In genomic region chr1:184930232-184930631, GRCh38 we compare ENCODE assay signal across 12 cellular contexts. TPM values are rescaled to one million over a fixed set of nuclear protein-coding genes. Genes with fewer than 3 reads are reported as not detected.
DNase-seq lines count a peak whose midpoint lies in the region; ATAC-seq and TF ChIP-seq lines count a peak whose summit lies in the region.
"Had no signal": no experiment of that assay in that cellular context is flagged by ENCODE, and none has a peak within 500 bp of the region (broad histone marks: within the 10 kb centered on the region; RNA-seq: fewer than 3 reads in every experiment).

No MANE protein-coding gene starts in this region.

- DNase-seq in DMS153 (lab: John Stamatoyannopoulos, UW) (peak; percentile 95), LoVo (ENCODE audit: low spot score) (peak; percentile 5), NCI-H748 treated with DMSO at 0.1 percent for 48 hours (lab: John Stamatoyannopoulos, UW) (peak; percentile 77), esophagus squamous epithelium (lab: John Stamatoyannopoulos, UW) (no peak), transverse colon (no peak), RWPE1 (ENCODE audit: low spot score) (no peak)
- no peak for DNase-seq in stimulated activated naive CD8-positive, alpha-beta T cell treated with anti-CD3 and anti-CD28 coated beads, Interleukin-15, amount 100 ng/mL, for 72 hours
- DNase-seq: activated CD4-positive, alpha-beta T cell treated with anti-CD3 and anti-CD28 coated beads for 36 hours; HFFc6; NCI-H1048 had no signal

- H3K4me1 ChIP-seq in esophagus squamous epithelium (peaks cover 0 to 42% (median 10%) of the 10 kb centered on the region in 3 donors), transverse colon (peaks cover 0 to 12% (median 9%) of the 10 kb centered on the region in 4 donors)

- H3K27ac ChIP-seq in esophagus squamous epithelium (peak overlapping the region; percentile 12 to 67 (median 50)), transverse colon (no peak overlapping the region), RWPE1 (no peak overlapping the region)

- intact Hi-C loops in esophagus squamous epithelium (cut with DNase I) = no loop called here
- intact Hi-C loops in transverse colon (cut with DNase I; ENCODE audit: low total_unique reads) = no loop called here

- no peak overlapping the region for H3K4me3 Mint-ChIP-seq in stimulated activated naive CD8-positive, alpha-beta T cell treated with anti-CD3 and anti-CD28 coated beads, Interleukin-15, amount 100 ng/mL, for 72 hours
- H3K4me3 Mint-ChIP-seq: activated CD4-positive, alpha-beta T cell treated with anti-CD3 and anti-CD28 coated beads for 36 hours; HFFc6; mesothelial cell of epicardium had no signal

- H3K4me1 Mint-ChIP-seq in stimulated activated naive CD8-positive, alpha-beta T cell treated with anti-CD3 and anti-CD28 coated beads, Interleukin-15, amount 100 ng/mL, for 72 hours = no peaks in the 10 kb centered on the region
- H3K4me1 Mint-ChIP-seq: mesothelial cell of epicardium had no signal

- H3K27me3 ChIP-seq in esophagus squamous epithelium (no peaks in the 10 kb centered on the region), transverse colon (peaks cover 74% of the 10 kb centered on the region)

- 33 to 34% methylated on average over 3 to 4 of the region's 4 CpGs for WGBS in esophagus squamous epithelium, 2 donors
- 52% methylated on average over 4 of the region's 4 CpGs; no CpG with 5 or more reads in 1 of the 2 donors for WGBS in transverse colon (ENCODE audit: low coverage in 1 of 2), 2 donors

- H3K4me3 ChIP-seq in esophagus squamous epithelium (peak overlapping the region; percentile 11 to 41 (median 20)), transverse colon (no peak overlapping the region)
- H3K4me3 ChIP-seq: skin epidermis had no signal

- in situ Hi-C loops in transverse colon (cut with MboI; ENCODE audit: low pct_ligation_motif_present in 1 of 4, low pct_unique_long_range_greater_than_20kb in 1 of 4, low sequenced_read_pairs in 3 of 4) = no loop called here

- peaks cover 15 to 25% of the 10 kb centered on the region in 2 donors for H3K9me3 Mint-ChIP-seq in stimulated activated naive CD8-positive, alpha-beta T cell treated with anti-CD3 and anti-CD28 coated beads, Interleukin-15, amount 100 ng/mL, for 72 hours
- H3K9me3 Mint-ChIP-seq: HFFc6 had no signal

- no peak for TF ChIP-seq POLR2A in esophagus squamous epithelium (IDR thresholded peaks at IDR 0.05)
- no peak for TF ChIP-seq POLR2A in transverse colon (IDR thresholded peaks at IDR 0.05)

- H3K9me3 ChIP-seq in esophagus squamous epithelium (no peaks in the 10 kb centered on the region), transverse colon (no peaks in the 10 kb centered on the region)

- no peak for TF ChIP-seq CTCF in esophagus squamous epithelium (IDR thresholded peaks at IDR 0.05)
- TF ChIP-seq CTCF in transverse colon (IDR thresholded peaks at IDR 0.05) = no peak
- TF ChIP-seq CTCF in RWPE1 (conservative IDR thresholded peaks at IDR 0.05; ENCODE audit: low read depth) = no peak

- CTCF ChIA-PET in RWPE1 (lab: Yijun Ruan, JAX) = no interaction called here

- H3K36me3 ChIP-seq in esophagus squamous epithelium (no peaks in the 10 kb centered on the region), transverse colon (no peaks in the 10 kb centered on the region)

- ATAC-seq in stimulated activated naive CD8-positive, alpha-beta T cell treated with anti-CD3 and anti-CD28 coated beads, Interleukin-15, amount 100 ng/mL, for 72 hours = no peak

- no peak overlapping the region for H3K27ac Mint-ChIP-seq in stimulated activated naive CD8-positive, alpha-beta T cell treated with anti-CD3 and anti-CD28 coated beads, Interleukin-15, amount 100 ng/mL, for 72 hours
- H3K27ac Mint-ChIP-seq: activated CD4-positive, alpha-beta T cell treated with anti-CD3 and anti-CD28 coated beads for 36 hours; HFFc6; mesothelial cell of epicardium had no signal

- no peaks in the 10 kb centered on the region for H3K27me3 Mint-ChIP-seq in stimulated activated naive CD8-positive, alpha-beta T cell treated with anti-CD3 and anti-CD28 coated beads, Interleukin-15, amount 100 ng/mL, for 72 hours
- H3K27me3 Mint-ChIP-seq: activated CD4-positive, alpha-beta T cell treated with anti-CD3 and anti-CD28 coated beads for 36 hours had no signal

- POLR2A ChIA-PET in RWPE1 (lab: Yijun Ruan, JAX; ENCODE audit: low non-redundant PET) = no interaction called here

- no peak for TF ChIP-seq EP300 in transverse colon (IDR thresholded peaks at IDR 0.05; ENCODE audit: low read depth)

RNA-seq across cellular contexts. Expression of gene NIBAN1, which starts 44.1 kb away (rescaled TPM):
- total RNA-seq in esophagus squamous epithelium (100 to 1,000 TPM in 1 of 4 donors, 10 to 100 TPM in 3; 23.8 to 146 (median 54.2) TPM), transverse colon (10 to 100 TPM; 22.7 to 38.7 (median 31.7) TPM)

Comparison
In these comparisons a context has a peak if more than half of its experiments do, and no peak if none do; other contexts are left out.
1. DNase-seq: peak in DMS153 (single experiment), LoVo (single experiment) and NCI-H748 treated with DMSO at 0.1 percent for 48 hours (single experiment); none in esophagus squamous epithelium (single experiment), transverse colon (single experiment), stimulated activated naive CD8-positive, alpha-beta T cell treated with anti-CD3 and anti-CD28 coated beads, Interleukin-15, amount 100 ng/mL, for 72 hours (0 of 2) and RWPE1 (single experiment).
2. H3K27ac ChIP-seq: peak in esophagus squamous epithelium (4 of 4); none in transverse colon (0 of 4) and RWPE1 (single experiment).
3. H3K4me3 ChIP-seq: peak in esophagus squamous epithelium (4 of 4); none in transverse colon (0 of 4).